In the genomic region with DNA sequence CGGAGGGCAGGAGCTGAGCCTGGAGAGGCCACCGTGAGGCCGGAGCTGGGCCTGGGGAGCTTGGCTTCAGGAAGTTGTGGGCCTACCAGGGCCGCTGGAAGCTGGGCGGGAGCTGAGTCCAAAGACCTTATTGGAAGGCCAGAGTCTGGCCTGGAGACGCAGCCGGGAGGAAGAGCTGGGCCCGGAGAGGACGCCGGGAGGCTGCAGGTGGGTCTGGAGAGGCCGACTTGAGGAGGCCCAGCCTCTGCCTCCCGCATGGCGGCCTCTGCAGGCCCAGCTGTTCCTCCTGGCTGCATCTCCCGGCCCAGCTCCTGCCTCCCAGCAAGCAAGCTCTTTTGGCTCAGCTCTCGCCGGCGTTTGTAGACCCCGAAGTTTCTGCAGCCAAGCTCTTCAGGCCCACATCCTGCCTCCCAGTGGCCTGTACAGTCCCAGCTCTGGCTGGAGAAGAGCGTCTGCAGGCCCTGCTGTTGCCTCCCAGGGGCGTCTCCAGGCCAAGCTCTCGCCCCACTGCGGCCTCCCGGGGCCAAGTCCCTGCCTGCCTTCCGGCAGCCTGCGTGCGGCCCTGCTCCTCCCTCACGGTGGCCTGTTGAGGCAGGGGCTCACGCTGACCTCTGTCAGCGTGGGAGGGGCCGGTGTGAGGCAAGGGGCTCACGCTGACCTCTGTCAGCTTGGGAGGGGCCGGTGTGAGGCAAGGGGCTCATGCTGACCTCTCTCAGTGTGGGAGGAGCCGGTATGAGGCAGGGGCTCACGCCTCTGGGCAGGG, we compare ENCODE assay signal across 1 cellular context.
A peak's percentile ranks its signal among the peaks of the same experiment; 100 is the strongest.
DNase-seq lines count a peak whose midpoint lies in the region; ATAC-seq, FAIRE-seq and TF ChIP-seq lines count a peak whose summit lies in the region.
"Not testable (repeated sequence)": the region's sequence is repeated elsewhere in the genome, so short reads cannot be mapped to it uniquely, and the experiment has no call there.

No MANE protein-coding gene starts in this region.

- FAIRE-seq in HepG2 (lab: Jason Lieb, UNC): not testable (repeated sequence)

- intact Hi-C loops in HepG2 (cut with micrococcal nuclease; ENCODE audit: unreplicated experiment): not testable (repeated sequence)

- 40% methylated on average over 1 of the region's 34 CpGs for WGBS in HepG2 (ENCODE audit: low lambda C conversion rate)

- POLR2A ChIA-PET in HepG2 (lab: Yijun Ruan, JAX): not testable (repeated sequence)

- not testable (repeated sequence) for H3K4me2 ChIP-seq in HepG2 (ENCODE audit: low read depth, low read length)

- TF ChIP-seq EP300 in HepG2 (IDR thresholded peaks at IDR 0.05; ENCODE audit: low read depth in 2 of 2, low read length in 2 of 2); HepG2 (CRISPR knock-in tag; IDR thresholded peaks at IDR 0.05; ENCODE audit: borderline replicate concordance): not testable (repeated sequence)

- TF ChIP-seq POLR2A in HepG2 (IDR thresholded peaks at IDR 0.05; ENCODE audit: insufficient read depth in 1 of 2, low read depth in 2 of 2, low read length in 2 of 2): not testable (repeated sequence)

- H3K9me3 ChIP-seq in HepG2 (ENCODE audit: low read length): not testable (repeated sequence)

- H2AFZ ChIP-seq in HepG2 (ENCODE audit: low read length): not testable (repeated sequence)

- CTCF ChIA-PET in HepG2 (lab: Yijun Ruan, JAX; ENCODE audit: low intra/inter-chr PET ratio, low total read pairs): not testable (repeated sequence)

- H3K4me1 ChIP-seq in HepG2 (ENCODE audit: insufficient read depth, low read length): not testable (repeated sequence)

- ATAC-seq in HepG2: not testable (repeated sequence)

- H3K9ac ChIP-seq in HepG2 (ENCODE audit: insufficient read depth, low read depth, low read length): not testable (repeated sequence)

- H3K27ac ChIP-seq in HepG2 (ENCODE audit: extremely low read length, insufficient read depth, low read length): not testable (repeated sequence)

- H3K4me3 ChIP-seq in HepG2 (replicated peaks in 1 of 3; ENCODE audit: insufficient read depth in 1 of 3, low read depth in 2 of 3, low read length in 3 of 3): not testable (repeated sequence)

- DNase-seq in HepG2 (ENCODE audit: low spot score): not testable (repeated sequence)

- H3K79me2 ChIP-seq in HepG2 (ENCODE audit: insufficient read depth, low read length): not testable (repeated sequence)

- H3K36me3 ChIP-seq in HepG2 (replicated peaks in 1 of 2; ENCODE audit: control insufficient read depth in 1 of 2, insufficient read depth in 2 of 2, low read length in 2 of 2): not testable (repeated sequence)

- not testable (repeated sequence) for TF ChIP-seq RAD21 in HepG2 (CRISPR knock-in tag; IDR thresholded peaks at IDR 0.05)

- in situ Hi-C loops in HepG2 (cut with HindIII; ENCODE audit: extremely low pct_ligation_motif_present, low pct_unique_long_range_greater_than_20kb): not testable (repeated sequence)

- not testable (repeated sequence) for H4K20me1 ChIP-seq in HepG2 (ENCODE audit: insufficient read depth, low read length)

- BruUV-seq in HepG2 (replicated peaks; lab: Mats Ljungman, UMichigan): not testable (repeated sequence)

- H3K27me3 ChIP-seq in HepG2 (ENCODE audit: control insufficient read depth in 1 of 2, insufficient read depth in 2 of 2, low read length in 2 of 2): not testable (repeated sequence)

- not testable (repeated sequence) for TF ChIP-seq CTCF in HepG2 (CRISPR knock-in tag; IDR thresholded peaks at IDR 0.05)

TF ChIP-seq in HepG2, 621 proteins besides CTCF, POLR2A, EP300 and RAD21:
- peak; percentile 27; the same call in 1 of the 2 replicates for TF ChIP-seq ZFY (CRISPR knock-in tag; IDR thresholded peaks at IDR 0.05)
- TF ChIP-seq, protein P1, sequence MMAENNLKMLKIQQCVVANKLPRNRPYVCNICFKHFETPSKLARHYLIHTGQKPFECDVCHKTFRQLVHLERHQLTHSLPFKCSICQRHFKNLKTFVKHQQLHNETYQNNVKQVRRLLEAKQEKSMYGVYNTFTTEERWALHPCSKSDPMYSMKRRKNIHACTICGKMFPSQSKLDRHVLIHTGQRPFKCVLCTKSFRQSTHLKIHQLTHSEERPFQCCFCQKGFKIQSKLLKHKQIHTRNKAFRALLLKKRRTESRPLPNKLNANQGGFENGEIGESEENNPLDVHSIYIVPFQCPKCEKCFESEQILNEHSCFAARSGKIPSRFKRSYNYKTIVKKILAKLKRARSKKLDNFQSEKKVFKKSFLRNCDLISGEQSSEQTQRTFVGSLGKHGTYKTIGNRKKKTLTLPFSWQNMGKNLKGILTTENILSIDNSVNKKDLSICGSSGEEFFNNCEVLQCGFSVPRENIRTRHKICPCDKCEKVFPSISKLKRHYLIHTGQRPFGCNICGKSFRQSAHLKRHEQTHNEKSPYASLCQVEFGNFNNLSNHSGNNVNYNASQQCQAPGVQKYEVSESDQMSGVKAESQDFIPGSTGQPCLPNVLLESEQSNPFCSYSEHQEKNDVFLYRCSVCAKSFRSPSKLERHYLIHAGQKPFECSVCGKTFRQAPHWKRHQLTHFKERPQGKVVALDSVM (CRISPR knock-in tag; IDR thresholded peaks at IDR 0.05): 0 out of 2 replicates have a peak, but pooled peaks have one; percentile 19
- TF ChIP-seq, protein P2, sequence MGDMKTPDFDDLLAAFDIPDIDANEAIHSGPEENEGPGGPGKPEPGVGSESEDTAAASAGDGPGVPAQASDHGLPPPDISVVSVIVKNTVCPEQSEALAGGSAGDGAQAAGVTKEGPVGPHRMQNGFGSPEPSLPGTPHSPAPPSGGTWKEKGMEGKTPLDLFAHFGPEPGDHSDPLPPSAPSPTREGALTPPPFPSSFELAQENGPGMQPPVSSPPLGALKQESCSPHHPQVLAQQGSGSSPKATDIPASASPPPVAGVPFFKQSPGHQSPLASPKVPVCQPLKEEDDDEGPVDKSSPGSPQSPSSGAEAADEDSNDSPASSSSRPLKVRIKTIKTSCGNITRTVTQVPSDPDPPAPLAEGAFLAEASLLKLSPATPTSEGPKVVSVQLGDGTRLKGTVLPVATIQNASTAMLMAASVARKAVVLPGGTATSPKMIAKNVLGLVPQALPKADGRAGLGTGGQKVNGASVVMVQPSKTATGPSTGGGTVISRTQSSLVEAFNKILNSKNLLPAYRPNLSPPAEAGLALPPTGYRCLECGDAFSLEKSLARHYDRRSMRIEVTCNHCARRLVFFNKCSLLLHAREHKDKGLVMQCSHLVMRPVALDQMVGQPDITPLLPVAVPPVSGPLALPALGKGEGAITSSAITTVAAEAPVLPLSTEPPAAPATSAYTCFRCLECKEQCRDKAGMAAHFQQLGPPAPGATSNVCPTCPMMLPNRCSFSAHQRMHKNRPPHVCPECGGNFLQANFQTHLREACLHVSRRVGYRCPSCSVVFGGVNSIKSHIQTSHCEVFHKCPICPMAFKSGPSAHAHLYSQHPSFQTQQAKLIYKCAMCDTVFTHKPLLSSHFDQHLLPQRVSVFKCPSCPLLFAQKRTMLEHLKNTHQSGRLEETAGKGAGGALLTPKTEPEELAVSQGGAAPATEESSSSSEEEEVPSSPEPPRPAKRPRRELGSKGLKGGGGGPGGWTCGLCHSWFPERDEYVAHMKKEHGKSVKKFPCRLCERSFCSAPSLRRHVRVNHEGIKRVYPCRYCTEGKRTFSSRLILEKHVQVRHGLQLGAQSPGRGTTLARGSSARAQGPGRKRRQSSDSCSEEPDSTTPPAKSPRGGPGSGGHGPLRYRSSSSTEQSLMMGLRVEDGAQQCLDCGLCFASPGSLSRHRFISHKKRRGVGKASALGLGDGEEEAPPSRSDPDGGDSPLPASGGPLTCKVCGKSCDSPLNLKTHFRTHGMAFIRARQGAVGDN (CRISPR knock-in tag; IDR thresholded peaks at IDR 0.05): peak; percentile 15; the same call in 1 of the 2 replicates
TF ChIP-seq in HepG2: peak in this region for 3; not testable (repeated sequence) for 618.
